ENCODE assay signal across 15 cellular contexts in the genomic region with DNA sequence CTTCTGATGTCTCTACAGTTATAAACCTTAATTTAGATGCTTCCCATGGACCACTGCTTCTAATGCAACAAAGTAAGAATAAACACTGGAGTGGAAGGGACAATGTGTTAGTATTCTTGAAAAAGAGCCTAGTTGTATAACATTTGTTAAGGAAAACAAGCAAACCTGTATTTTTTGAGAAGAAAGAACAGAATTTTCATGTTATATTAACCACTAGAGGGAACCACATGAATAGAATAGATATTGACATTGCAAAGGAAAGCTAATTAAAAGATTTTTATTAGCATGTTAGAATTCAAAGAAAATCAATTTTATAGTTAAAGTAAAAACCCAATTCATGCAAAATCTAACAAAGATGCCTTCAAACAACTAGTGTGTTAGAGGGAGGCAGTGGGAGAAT.
DNase-seq lines count a peak whose midpoint lies in the region; ATAC-seq, FAIRE-seq and TF ChIP-seq lines count a peak whose summit lies in the region.
"Had no signal": no experiment of that assay in that cellular context is flagged by ENCODE, and none has a peak within 500 bp of the region (broad histone marks: within the 10 kb centered on the region; RNA-seq: fewer than 3 reads in every experiment).

No MANE protein-coding gene starts in this region.

- no peaks in the 10 kb centered on the region for H3K4me1 Mint-ChIP-seq in Caco-2 (ENCODE audit: low read depth, unreplicated experiment)
- H3K4me1 Mint-ChIP-seq: CD4-positive, alpha-beta memory T cell had no signal

- H3K4me2 ChIP-seq in A549 (no peak overlapping the region), PC-9 (no peak overlapping the region)

- H3K36me3 ChIP-seq in PC-9 (ENCODE audit: low read depth) (no peaks in the 10 kb centered on the region), Caco-2 (ENCODE audit: control insufficient read depth, insufficient read depth, low read length) (no peaks in the 10 kb centered on the region)
- H3K36me3 ChIP-seq: brain microvascular endothelial cell, esophagus squamous epithelium, lower lobe of right lung, right atrium auricular region had no signal

- ATAC-seq in A549 (no peak), HG02981 (IDR thresholded peaks at IDR 0.05; ENCODE audit: unreplicated experiment) (no peak)
- ATAC-seq: lower lobe of right lung had no signal

- H3K9me3 ChIP-seq in A549 (no peaks in the 10 kb centered on the region), PC-9 (ENCODE audit: insufficient read depth, low read depth) (no peaks in the 10 kb centered on the region), Caco-2 (peaks cover 9% of the 10 kb centered on the region)
- H3K9me3 ChIP-seq: esophagus squamous epithelium, lower lobe of right lung had no signal

- peak; percentile 37 to 62 for TF ChIP-seq RAD21 in A549 (conservative IDR thresholded peaks at IDR 0.05 in 1 of 2, IDR thresholded peaks at IDR 0.05 in 1 of 2)

- POLR2A ChIA-PET in A549 (lab: Yijun Ruan, JAX) (no interaction called here), PC-9 (lab: Charles Lee; ENCODE audit: unreplicated experiment) (interaction anchor here (0.6 to 0.7 kb wide), 2 partner anchors 10 to 973 kb away, joined by 3 to 5 read pairs; no protein-coding TSS in a partner anchor), Caco-2 (lab: Charles Lee) (no interaction called here)

- H3K27ac ChIP-seq in A549 (no peak overlapping the region), PC-9 (no peak overlapping the region)
- H3K27ac ChIP-seq: brain microvascular endothelial cell, esophagus squamous epithelium, lower lobe of right lung, right atrium auricular region had no signal

- no peaks in the 10 kb centered on the region for H4K20me1 ChIP-seq in PC-9 (ENCODE audit: insufficient read depth)

- H3K79me2 ChIP-seq in PC-9 (ENCODE audit: low read depth): no peaks in the 10 kb centered on the region

- no peaks in the 10 kb centered on the region for H3K9me2 ChIP-seq in PC-9 (ENCODE audit: insufficient read depth)

- no peaks in the 10 kb centered on the region for H3K36me3 Mint-ChIP-seq in Caco-2 (ENCODE audit: insufficient read depth, unreplicated experiment)
- H3K36me3 Mint-ChIP-seq: CD4-positive, alpha-beta memory T cell had no signal

- H3K4me1 ChIP-seq in A549: no peaks in the 10 kb centered on the region
- no peaks in the 10 kb centered on the region for H3K4me1 ChIP-seq in PC-9 (replicated peaks; ENCODE audit: insufficient read depth)
- H3K4me1 ChIP-seq in Caco-2: no peaks in the 10 kb centered on the region
- H3K4me1 ChIP-seq: esophagus squamous epithelium, lower lobe of right lung, right atrium auricular region had no signal

- no peak overlapping the region for H3K4me3 ChIP-seq in A549
- no peak overlapping the region for H3K4me3 ChIP-seq in GM12865 (ENCODE audit: low read depth, low read length)
- H3K4me3 ChIP-seq in PC-9: no peak overlapping the region
- H3K4me3 ChIP-seq in Caco-2 (ENCODE audit: low read depth, low read length): no peak overlapping the region
- H3K4me3 ChIP-seq: esophagus squamous epithelium, lower lobe of right lung, right atrium auricular region had no signal

- no TSS peak for BruUV-seq in PC-9 (replicated peaks; lab: Mats Ljungman, UMichigan)
- BruUV-seq in Caco-2 (replicated peaks; lab: Mats Ljungman, UMichigan): no TSS peak

- intact Hi-C loops in PC-9 (cut with micrococcal nuclease; ENCODE audit: unreplicated experiment): loop anchor here (5.0 kb wide), 2 partner anchors 307 to 972 kb away; no protein-coding TSS in a partner anchor
- intact Hi-C loops in Caco-2 (cut with micrococcal nuclease; ENCODE audit: unreplicated experiment): loop anchor here (1.0 kb wide), 1 partner anchor 971 kb away; no protein-coding TSS in a partner anchor

- H3F3A ChIP-seq in PC-9 (ENCODE audit: insufficient read depth, low read depth): no peaks in the 10 kb centered on the region

- H3K27me3 ChIP-seq in PC-9 (ENCODE audit: insufficient read depth, low read depth) (no peaks in the 10 kb centered on the region), Caco-2 (replicated peaks; ENCODE audit: control insufficient read depth, insufficient read depth, low read length) (no peaks in the 10 kb centered on the region)
- H3K27me3 ChIP-seq: brain microvascular endothelial cell, esophagus squamous epithelium, right atrium auricular region had no signal

- TF ChIP-seq EP300 in A549 (IDR thresholded peaks at IDR 0.05): no peak

- H3K4me3 Mint-ChIP-seq in Caco-2 (ENCODE audit: unreplicated experiment): no peak overlapping the region
- H3K4me3 Mint-ChIP-seq: CD4-positive, alpha-beta memory T cell had no signal

- TF ChIP-seq POLR2A in A549 (IDR thresholded peaks at IDR 0.05; ENCODE audit: low read length): no peak

- no peak for FAIRE-seq in A549 (lab: Jason Lieb, UNC)

- peak; percentile 41 for TF ChIP-seq CTCF in A549 (IDR thresholded peaks at IDR 0.05)
- TF ChIP-seq CTCF in GM12865 (IDR thresholded peaks at IDR 0.05; ENCODE audit: insufficient read depth, low read depth, low read length, missing control alignments): peak; percentile 13
- peak; percentile 73 for TF ChIP-seq CTCF in PC-9 (conservative IDR thresholded peaks at IDR 0.05)
- peak in 1 of 2 experiments; percentile 35 for TF ChIP-seq CTCF in Caco-2 (IDR thresholded peaks at IDR 0.05; ENCODE audit: insufficient read depth in 1 of 2, low read depth in 1 of 2, low read length in 1 of 2, severe bottlenecking in 1 of 2, unreplicated experiment in 1 of 2)

- no peak for DNase-seq in A549 (ENCODE audit: low read depth in 1 of 2, low spot score in 1 of 2)
- no peak for DNase-seq in GM12865 (ENCODE audit: low read depth)
- DNase-seq in PC-9: no peak
- peak; percentile 9 for DNase-seq in foreskin melanocyte
- no peak for DNase-seq in Caco-2
- no peak for DNase-seq in iPS-NIHi11 (ENCODE audit: low spot score)
- no peak for DNase-seq in stimulated activated naive CD4-positive, alpha-beta T cell treated with Interleukin-2 at 50 U/mL for 16 hours (lab: John Stamatoyannopoulos, UW)
- DNase-seq: brain microvascular endothelial cell; CD4-positive, alpha-beta memory T cell; esophagus squamous epithelium; lower lobe of right lung; NK-92 treated with Interleukin-12 subunit alpha and Interleukin-12 subunit beta, amount 100 ng/mL, for 24 hours; T-helper 9 cell had no signal

- peaks cover 3% of the 10 kb centered on the region for H3K27me3 Mint-ChIP-seq in Caco-2 (ENCODE audit: insufficient read depth, unreplicated experiment)

- no peak overlapping the region for H3K27ac Mint-ChIP-seq in Caco-2 (ENCODE audit: unreplicated experiment)
- H3K27ac Mint-ChIP-seq: CD4-positive, alpha-beta memory T cell had no signal

- H2AFZ ChIP-seq in PC-9: no peak overlapping the region

- CTCF ChIA-PET in A549 (lab: Yijun Ruan, JAX): interaction anchor here (1.0 to 1.2 kb wide), 4 partner anchors 15 to 1057 kb away, joined by 3 to 4 read pairs (median 3); no protein-coding TSS in a partner anchor
- CTCF ChIA-PET in PC-9 (lab: Charles Lee): interaction anchor here (0.6 kb wide), 1 partner anchor 310 kb away, joined by 3 read pairs; no protein-coding TSS in a partner anchor
- CTCF ChIA-PET in Caco-2 (lab: Charles Lee): interaction anchor here (0.6 to 1.0 kb wide), 3 partner anchors 151 to 970 kb away, joined by 4 to 8 read pairs (median 4); a partner anchor contains a TSS

- peaks cover 20% of the 10 kb centered on the region for H3K9me3 Mint-ChIP-seq in Caco-2 (ENCODE audit: unreplicated experiment)

TF ChIP-seq in A549, 52 proteins besides CTCF, POLR2A, EP300 and RAD21:
- TF ChIP-seq SMC3 (IDR thresholded peaks at IDR 0.05): peak; percentile 51
- TF ChIP-seq, protein P1, sequence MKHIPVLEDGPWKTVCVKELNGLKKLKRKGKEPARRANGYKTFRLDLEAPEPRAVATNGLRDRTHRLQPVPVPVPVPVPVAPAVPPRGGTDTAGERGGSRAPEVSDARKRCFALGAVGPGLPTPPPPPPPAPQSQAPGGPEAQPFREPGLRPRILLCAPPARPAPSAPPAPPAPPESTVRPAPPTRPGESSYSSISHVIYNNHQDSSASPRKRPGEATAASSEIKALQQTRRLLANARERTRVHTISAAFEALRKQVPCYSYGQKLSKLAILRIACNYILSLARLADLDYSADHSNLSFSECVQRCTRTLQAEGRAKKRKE (CRISPR knock-in tag; IDR thresholded peaks at IDR 0.05; ENCODE audit: low read depth): no peak
